ENCODE assay signal across 1 cellular context in the genomic region with DNA sequence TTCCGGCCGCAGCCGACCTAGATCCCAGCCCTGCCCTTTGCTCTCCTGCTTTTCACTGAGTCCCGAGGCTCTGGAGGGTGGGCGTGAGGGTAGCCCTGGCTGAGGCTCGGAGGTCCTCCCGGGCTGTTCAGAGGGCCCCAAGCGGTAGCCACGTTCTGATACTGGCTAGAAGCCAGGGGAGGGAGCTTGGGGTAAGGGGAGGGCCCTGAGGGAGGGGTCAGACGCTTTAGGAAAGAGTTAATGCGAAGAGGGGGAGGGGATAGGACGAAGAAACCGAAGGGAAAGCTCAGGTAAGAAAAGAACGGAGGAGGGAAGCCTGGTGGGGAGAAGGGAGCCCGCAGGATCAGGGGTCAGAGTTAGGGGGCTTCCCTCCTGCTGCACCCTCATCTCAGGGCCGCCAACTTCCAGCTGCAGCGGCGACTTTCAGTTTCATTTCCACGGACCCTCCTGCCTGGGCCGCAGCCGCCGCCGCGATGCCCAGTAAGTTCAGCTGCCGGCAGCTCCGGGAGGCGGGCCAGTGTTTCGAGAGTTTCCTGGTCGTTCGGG.
TF ChIP-seq lines count a peak whose summit lies in the region.

TSS of gene MOV10 (plus strand) at position 220 of the 546 bp plus-strand sequence. CDS start at position 474, 254 bp downstream.

TF ChIP-seq in K562, 482 proteins besides CTCF, POLR2A, EP300 and RAD21 (continued from another document and continues in another):
- TF ChIP-seq, protein P1, sequence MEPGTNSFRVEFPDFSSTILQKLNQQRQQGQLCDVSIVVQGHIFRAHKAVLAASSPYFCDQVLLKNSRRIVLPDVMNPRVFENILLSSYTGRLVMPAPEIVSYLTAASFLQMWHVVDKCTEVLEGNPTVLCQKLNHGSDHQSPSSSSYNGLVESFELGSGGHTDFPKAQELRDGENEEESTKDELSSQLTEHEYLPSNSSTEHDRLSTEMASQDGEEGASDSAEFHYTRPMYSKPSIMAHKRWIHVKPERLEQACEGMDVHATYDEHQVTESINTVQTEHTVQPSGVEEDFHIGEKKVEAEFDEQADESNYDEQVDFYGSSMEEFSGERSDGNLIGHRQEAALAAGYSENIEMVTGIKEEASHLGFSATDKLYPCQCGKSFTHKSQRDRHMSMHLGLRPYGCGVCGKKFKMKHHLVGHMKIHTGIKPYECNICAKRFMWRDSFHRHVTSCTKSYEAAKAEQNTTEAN (CRISPR knock-in tag; IDR thresholded peaks at IDR 0.05), result no peak
- TF ChIP-seq ZZZ3 (IDR thresholded peaks at IDR 0.05) (no peak), PREB (CRISPR knock-in tag; IDR thresholded peaks at IDR 0.05) (no peak), TBP (optimal IDR thresholded peaks at IDR 0.05; ENCODE audit: low read depth, low read length) (no peak), NR4A1 (CRISPR knock-in tag; IDR thresholded peaks at IDR 0.05) (no peak), NR4A1 (tag; IDR thresholded peaks at IDR 0.05) (no peak; the same call in 1 of the 2 replicates), KAT2B (IDR thresholded peaks at IDR 0.05; ENCODE audit: low read depth, low read length) (no peak), NFYB (IDR thresholded peaks at IDR 0.05; ENCODE audit: extremely low read depth, insufficient read length) (no peak), ZNF740 (CRISPR knock-in tag; IDR thresholded peaks at IDR 0.05) (peak; percentile 32; the same call in 1 of the 2 replicates), ZNF740 (tag; IDR thresholded peaks at IDR 0.05) (peak in 1 of 2 experiments; percentile 68; a peak in 1 of 4 replicates), TEAD4 (IDR thresholded peaks at IDR 0.05; ENCODE audit: low read length) (no peak), TEAD4 (CRISPR knock-in tag; IDR thresholded peaks at IDR 0.05; ENCODE audit: borderline replicate concordance) (no peak; the same call in 1 of the 2 replicates), FUS (optimal IDR thresholded peaks at IDR 0.05; ENCODE audit: low read depth, low read length) (no peak), GATAD2A (IDR thresholded peaks at IDR 0.05) (peak; percentile 59; the same call in 1 of the 2 replicates), PHF8 (IDR thresholded peaks at IDR 0.05; ENCODE audit: borderline replicate concordance, low read length) (no peak; the same call in 1 of the 2 replicates), TRIM28 (IDR thresholded peaks at IDR 0.05) (peak; percentile 62; the same call in 1 of the 2 replicates), HINFP (tag; conservative IDR thresholded peaks at IDR 0.05; ENCODE audit: low read depth) (no peak), MAFK (IDR thresholded peaks at IDR 0.05; ENCODE audit: low read length) (no peak), ZNF121 (CRISPR knock-in tag; conservative IDR thresholded peaks at IDR 0.05) (no peak), MIER1 (IDR thresholded peaks at IDR 0.05; ENCODE audit: low read depth) (no peak), NR2F6 (CRISPR knock-in tag; IDR thresholded peaks at IDR 0.05) (peak; percentile 60; the same call in 1 of the 2 replicates), ZNF184 (CRISPR knock-in tag; IDR thresholded peaks at IDR 0.05) (no peak), ZFP1 (CRISPR knock-in tag; IDR thresholded peaks at IDR 0.05) (no peak), ZNF274 (IDR thresholded peaks at IDR 0.05; ENCODE audit: borderline replicate concordance, low read depth, low read length) (no peak), RBM34 (IDR thresholded peaks at IDR 0.05; ENCODE audit: borderline replicate concordance, insufficient read depth, low read length) (no peak), NELFE (IDR thresholded peaks at IDR 0.05; ENCODE audit: insufficient read depth, insufficient read length) (no peak), TCF3 (CRISPR knock-in tag; IDR thresholded peaks at IDR 0.05) (no peak), MCM5 (IDR thresholded peaks at IDR 0.05; ENCODE audit: low read depth) (no peak), BRF2 (IDR thresholded peaks at IDR 0.05; ENCODE audit: borderline replicate concordance, insufficient read depth, insufficient read length) (no peak), ZNF586 (CRISPR knock-in tag; conservative IDR thresholded peaks at IDR 0.05) (0 out of 2 replicates have a peak, but pooled peaks have one; percentile 65), ZNF140 (CRISPR knock-in tag; IDR thresholded peaks at IDR 0.05) (no peak), GTF2E2 (tag; IDR thresholded peaks at IDR 0.05) (0 out of 2 replicates have a peak, but pooled peaks have one; percentile 33), SMARCC2 (IDR thresholded peaks at IDR 0.05; ENCODE audit: low read depth) (peak; percentile 36; the same call in 1 of the 2 replicates), ZNF165 (CRISPR knock-in tag; IDR thresholded peaks at IDR 0.05; ENCODE audit: borderline replicate concordance) (no peak), PPARD (CRISPR knock-in tag; IDR thresholded peaks at IDR 0.05) (no peak), RAD51 (IDR thresholded peaks at IDR 0.05; ENCODE audit: borderline replicate concordance, low read depth) (no peak), ETV6 (IDR thresholded peaks at IDR 0.05; ENCODE audit: borderline replicate concordance in 1 of 2, low read depth in 2 of 2, low read length in 1 of 2) (0 out of 4 replicates have a peak, but pooled peaks of 1 of the 2 experiments have one; percentile 14), ETV6 (CRISPR knock-in tag; IDR thresholded peaks at IDR 0.05; ENCODE audit: borderline replicate concordance) (no peak), NR3C1 (CRISPR knock-in tag; IDR thresholded peaks at IDR 0.05) (no peak), ZHX1 (conservative IDR thresholded peaks at IDR 0.05; ENCODE audit: low read length) (no peak), STAT6 (CRISPR knock-in tag; IDR thresholded peaks at IDR 0.05) (no peak), NCOA1 (IDR thresholded peaks at IDR 0.05; ENCODE audit: low read depth) (peak; percentile 56; the same call in 1 of the 2 replicates), ZNF23 (CRISPR knock-in tag; IDR thresholded peaks at IDR 0.05) (no peak)
- TF ChIP-seq, protein P2, sequence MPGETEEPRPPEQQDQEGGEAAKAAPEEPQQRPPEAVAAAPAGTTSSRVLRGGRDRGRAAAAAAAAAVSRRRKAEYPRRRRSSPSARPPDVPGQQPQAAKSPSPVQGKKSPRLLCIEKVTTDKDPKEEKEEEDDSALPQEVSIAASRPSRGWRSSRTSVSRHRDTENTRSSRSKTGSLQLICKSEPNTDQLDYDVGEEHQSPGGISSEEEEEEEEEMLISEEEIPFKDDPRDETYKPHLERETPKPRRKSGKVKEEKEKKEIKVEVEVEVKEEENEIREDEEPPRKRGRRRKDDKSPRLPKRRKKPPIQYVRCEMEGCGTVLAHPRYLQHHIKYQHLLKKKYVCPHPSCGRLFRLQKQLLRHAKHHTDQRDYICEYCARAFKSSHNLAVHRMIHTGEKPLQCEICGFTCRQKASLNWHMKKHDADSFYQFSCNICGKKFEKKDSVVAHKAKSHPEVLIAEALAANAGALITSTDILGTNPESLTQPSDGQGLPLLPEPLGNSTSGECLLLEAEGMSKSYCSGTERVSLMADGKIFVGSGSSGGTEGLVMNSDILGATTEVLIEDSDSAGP (CRISPR knock-in tag; IDR thresholded peaks at IDR 0.05), result no peak
- TF ChIP-seq, protein P3, sequence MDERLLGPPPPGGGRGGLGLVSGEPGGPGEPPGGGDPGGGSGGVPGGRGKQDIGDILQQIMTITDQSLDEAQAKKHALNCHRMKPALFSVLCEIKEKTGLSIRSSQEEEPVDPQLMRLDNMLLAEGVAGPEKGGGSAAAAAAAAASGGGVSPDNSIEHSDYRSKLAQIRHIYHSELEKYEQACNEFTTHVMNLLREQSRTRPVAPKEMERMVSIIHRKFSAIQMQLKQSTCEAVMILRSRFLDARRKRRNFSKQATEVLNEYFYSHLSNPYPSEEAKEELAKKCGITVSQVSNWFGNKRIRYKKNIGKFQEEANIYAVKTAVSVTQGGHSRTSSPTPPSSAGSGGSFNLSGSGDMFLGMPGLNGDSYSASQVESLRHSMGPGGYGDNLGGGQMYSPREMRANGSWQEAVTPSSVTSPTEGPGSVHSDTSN (CRISPR knock-in tag; IDR thresholded peaks at IDR 0.05; ENCODE audit: low read depth), result no peak
- TF ChIP-seq, protein P3 (tag; conservative IDR thresholded peaks at IDR 0.05; ENCODE audit: low read depth), result no peak
- TF ChIP-seq, protein P4, sequence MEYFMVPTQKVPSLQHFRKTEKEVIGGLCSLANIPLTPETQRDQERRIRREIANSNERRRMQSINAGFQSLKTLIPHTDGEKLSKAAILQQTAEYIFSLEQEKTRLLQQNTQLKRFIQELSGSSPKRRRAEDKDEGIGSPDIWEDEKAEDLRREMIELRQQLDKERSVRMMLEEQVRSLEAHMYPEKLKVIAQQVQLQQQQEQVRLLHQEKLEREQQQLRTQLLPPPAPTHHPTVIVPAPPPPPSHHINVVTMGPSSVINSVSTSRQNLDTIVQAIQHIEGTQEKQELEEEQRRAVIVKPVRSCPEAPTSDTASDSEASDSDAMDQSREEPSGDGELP (CRISPR knock-in tag; IDR thresholded peaks at IDR 0.05; ENCODE audit: borderline replicate concordance), result peak; percentile 68
